In genomic region chr14:94011795-94012194, GRCh38 we compare ENCODE assay signal across 13 cellular contexts. TPM values are rescaled to one million over a fixed set of nuclear protein-coding genes. Genes with fewer than 3 reads are reported as not detected.
DNase-seq lines count a peak whose midpoint lies in the region; ATAC-seq and TF ChIP-seq lines count a peak whose summit lies in the region.
"Had no signal": no experiment of that assay in that cellular context is flagged by ENCODE, and none has a peak within 500 bp of the region (broad histone marks: within the 10 kb centered on the region; RNA-seq: fewer than 3 reads in every experiment).

No MANE protein-coding gene starts in this region.

- TF ChIP-seq CTCF in nephron (IDR thresholded peaks at IDR 0.05; ENCODE audit: unreplicated experiment in 3 of 3): no peak

- TF ChIP-seq POLR2A in GM18505 (IDR thresholded peaks at IDR 0.05; ENCODE audit: borderline replicate concordance, extremely low read depth, insufficient read depth, insufficient read length): no peak

- peak in 1 of 2 donors; percentile 39 for ATAC-seq in activated T-cell treated with anti-CD3 and anti-CD28 coated beads, Interleukin-2, amount 50 U/mL, for 72 hours (replicated peaks in 1 of 2)
- ATAC-seq in HG02885 (IDR thresholded peaks at IDR 0.05; ENCODE audit: poor library complexity, unreplicated experiment): peak; percentile 56
- ATAC-seq in GM18505 (IDR thresholded peaks at IDR 0.05; ENCODE audit: unreplicated experiment): no peak
- ATAC-seq in left lobe of liver: no peak
- no peak for ATAC-seq in GM19328 (IDR thresholded peaks at IDR 0.05; ENCODE audit: unreplicated experiment)

- no peaks in the 10 kb centered on the region for H3K9me3 Mint-ChIP-seq in activated T-cell treated with anti-CD3 and anti-CD28 coated beads, Interleukin-2, amount 50 U/mL, for 72 hours
- H3K9me3 Mint-ChIP-seq in activated CD4-positive, alpha-beta memory T cell treated with anti-CD3 and anti-CD28 coated beads, Interleukin-2, amount 10 ng/mL, durations not matched to agents 7 days and 5 days: no peaks in the 10 kb centered on the region
- H3K9me3 Mint-ChIP-seq in nephron: no peaks in the 10 kb centered on the region

- DNase-seq in activated T-cell treated with anti-CD3 and anti-CD28 coated beads, Interleukin-2, amount 50 U/mL, for 72 hours: no peak
- no peak for DNase-seq in activated T-cell treated with anti-CD3 and anti-CD28 coated beads, Interleukin-2, amount 50 U/mL, for 48 hours
- peak; percentile 41 for DNase-seq in activated CD4-positive, alpha-beta memory T cell treated with anti-CD3 and anti-CD28 coated beads, Interleukin-2, amount 10 ng/mL, durations not matched to agents 7 days and 5 days
- no peak for DNase-seq in left lobe of liver (ENCODE audit: low spot score)
- DNase-seq: colonic mucosa; DMS153; naive B cell; Right ventricle myocardium superior; stimulated activated CD4-positive, alpha-beta T cell treated with anti-CD3 and anti-CD28 coated beads, Interleukin-2, amount 100 ng/mL, for 48 hours had no signal

- peak overlapping the region; percentile 87 for H3K27ac Mint-ChIP-seq in activated T-cell treated with anti-CD3 and anti-CD28 coated beads, Interleukin-2, amount 50 U/mL, for 72 hours
- peak overlapping the region; percentile 75 for H3K27ac Mint-ChIP-seq in activated CD4-positive, alpha-beta memory T cell treated with anti-CD3 and anti-CD28 coated beads, Interleukin-2, amount 10 ng/mL, durations not matched to agents 7 days and 5 days
- peak overlapping the region in 2 of 3 experiments; percentile 44 to 65 for H3K27ac Mint-ChIP-seq in nephron

- peaks cover 40% of the 10 kb centered on the region for H3K4me1 Mint-ChIP-seq in activated T-cell treated with anti-CD3 and anti-CD28 coated beads, Interleukin-2, amount 50 U/mL, for 72 hours (ENCODE audit: low read depth)
- peaks cover 58% of the 10 kb centered on the region for H3K4me1 Mint-ChIP-seq in activated CD4-positive, alpha-beta memory T cell treated with anti-CD3 and anti-CD28 coated beads, Interleukin-2, amount 10 ng/mL, durations not matched to agents 7 days and 5 days
- peaks cover 14% of the 10 kb centered on the region for H3K4me1 Mint-ChIP-seq in nephron

- H3K36me3 Mint-ChIP-seq in activated T-cell treated with anti-CD3 and anti-CD28 coated beads, Interleukin-2, amount 50 U/mL, for 72 hours (ENCODE audit: insufficient read depth in 2 of 2): no peaks in the 10 kb centered on the region
- H3K36me3 Mint-ChIP-seq in activated CD4-positive, alpha-beta memory T cell treated with anti-CD3 and anti-CD28 coated beads, Interleukin-2, amount 10 ng/mL, durations not matched to agents 7 days and 5 days (ENCODE audit: low read depth): no peaks in the 10 kb centered on the region
- no peaks in the 10 kb centered on the region for H3K36me3 Mint-ChIP-seq in nephron (ENCODE audit: low read depth)
- H3K36me3 Mint-ChIP-seq: naive B cell had no signal

- peak overlapping the region in 1 of 2 donors; percentile 52 for H3K4me3 Mint-ChIP-seq in activated T-cell treated with anti-CD3 and anti-CD28 coated beads, Interleukin-2, amount 50 U/mL, for 72 hours
- peak overlapping the region; percentile 46 for H3K4me3 Mint-ChIP-seq in activated CD4-positive, alpha-beta memory T cell treated with anti-CD3 and anti-CD28 coated beads, Interleukin-2, amount 10 ng/mL, durations not matched to agents 7 days and 5 days
- H3K4me3 Mint-ChIP-seq in nephron: no peak overlapping the region

- no peaks in the 10 kb centered on the region for H3K27me3 Mint-ChIP-seq in activated T-cell treated with anti-CD3 and anti-CD28 coated beads, Interleukin-2, amount 50 U/mL, for 72 hours (ENCODE audit: low read depth)
- H3K27me3 Mint-ChIP-seq in activated CD4-positive, alpha-beta memory T cell treated with anti-CD3 and anti-CD28 coated beads, Interleukin-2, amount 10 ng/mL, durations not matched to agents 7 days and 5 days: peaks cover 3% of the 10 kb centered on the region
- peaks cover 12% of the 10 kb centered on the region for H3K27me3 Mint-ChIP-seq in nephron (ENCODE audit: low read depth)

- POLR2A ChIA-PET in activated CD4-positive, alpha-beta memory T cell treated with anti-CD3 and anti-CD28 coated beads, Interleukin-2, amount 10 ng/mL, durations not matched to agents 7 days and 5 days (lab: Charles Lee): interaction anchor here (0.6 to 2.5 kb wide), 15 partner anchors 10 to 162 kb away, joined by 3 to 15 read pairs (median 5); partner anchors contain the start of genes ASB2, OTUB2 and PPP4R4

- CTCF ChIA-PET in activated CD4-positive, alpha-beta memory T cell treated with anti-CD3 and anti-CD28 coated beads, Interleukin-2, amount 10 ng/mL, durations not matched to agents 7 days and 5 days (lab: Charles Lee): interaction anchor here (1.0 to 8.4 kb wide), 9 partner anchors 8 to 74 kb away, joined by 3 to 77 read pairs (median 4); partner anchors contain the start of gene CCDC197

RNA-seq across cellular contexts. Expression of gene OTUB2, which starts 14.3 kb away (rescaled TPM):
- 1 to 10 TPM; 1.9 to 2.1 TPM for total RNA-seq in activated T-cell treated with anti-CD3 and anti-CD28 coated beads, Interleukin-2, amount 50 U/mL, for 72 hours
- total RNA-seq in activated CD4-positive, alpha-beta memory T cell treated with anti-CD3 and anti-CD28 coated beads, Interleukin-2, amount 10 ng/mL, durations not matched to agents 7 days and 5 days: 1 to 10 TPM; 7.3 to 7.9 TPM
- 1.1 TPM for total RNA-seq in left lobe of liver

RNA-seq across cellular contexts. Expression of gene CCDC197, which starts 14.7 kb away (rescaled TPM):
- 1 to 10 TPM; 1.6 to 2.2 TPM for total RNA-seq in activated T-cell treated with anti-CD3 and anti-CD28 coated beads, Interleukin-2, amount 50 U/mL, for 72 hours
- total RNA-seq in activated CD4-positive, alpha-beta memory T cell treated with anti-CD3 and anti-CD28 coated beads, Interleukin-2, amount 10 ng/mL, durations not matched to agents 7 days and 5 days: under 1 TPM in 1 of 2 experiments, not detected in 1; 0.45 TPM
- not detected for total RNA-seq in left lobe of liver
- total RNA-seq: colonic mucosa had no signal

RNA-seq across cellular contexts. Expression of gene ASB2, which starts 35.4 kb away (rescaled TPM):
- 10 to 100 TPM; 43.3 to 45.6 TPM for total RNA-seq in activated T-cell treated with anti-CD3 and anti-CD28 coated beads, Interleukin-2, amount 50 U/mL, for 72 hours
- total RNA-seq in activated CD4-positive, alpha-beta memory T cell treated with anti-CD3 and anti-CD28 coated beads, Interleukin-2, amount 10 ng/mL, durations not matched to agents 7 days and 5 days: 10 to 100 TPM; 93.9 to 99.3 TPM
- 0.20 TPM for total RNA-seq in left lobe of liver

Comparison
In these comparisons a context has a peak if more than half of its experiments do, and no peak if none do; other contexts are left out.
1. RNA of gene ASB2, which starts 35.4 kb away (total RNA-seq): 93.9 to 99.3 TPM in activated CD4-positive, alpha-beta memory T cell treated with anti-CD3 and anti-CD28 coated beads, Interleukin-2, amount 10 ng/mL, durations not matched to agents 7 days and 5 days and 43.3 to 45.6 TPM in activated T-cell treated with anti-CD3 and anti-CD28 coated beads, Interleukin-2, amount 50 U/mL, for 72 hours; 0.20 TPM in left lobe of liver (single experiment); every median in the first group is over 10 times any median in the second.
2. Peak in every context shown above with its lines, with median percentiles within 50 percentile points of each other: H3K27ac Mint-ChIP-seq.